In the genomic region with DNA sequence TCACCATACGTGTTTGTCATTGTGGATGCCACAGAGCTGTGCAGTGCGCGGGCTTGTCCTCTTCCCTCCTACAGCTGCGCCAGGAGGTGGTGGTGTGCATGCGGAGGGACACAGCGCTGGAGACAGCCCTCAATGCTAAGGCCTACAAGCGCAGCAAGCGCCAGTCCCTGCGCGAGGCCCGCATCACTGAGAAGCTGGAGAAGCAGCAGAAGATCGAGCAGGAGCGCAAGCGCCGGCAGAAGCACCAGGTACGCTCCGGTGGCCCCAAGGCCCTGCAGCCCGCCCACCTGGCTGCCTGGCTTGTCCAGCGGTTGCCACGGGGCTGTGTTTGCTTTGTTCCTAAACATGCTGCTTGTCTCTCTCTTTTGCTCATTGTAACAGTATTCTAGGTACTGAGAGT, we compare ENCODE assay signal across 23 cellular contexts. TPM values are rescaled to one million over a fixed set of nuclear protein-coding genes. Genes with fewer than 3 reads are reported as not detected.
A peak's percentile ranks its signal among the peaks of the same experiment; 100 is the strongest.
DNase-seq lines count a peak whose midpoint lies in the region; ATAC-seq, FAIRE-seq and TF ChIP-seq lines count a peak whose summit lies in the region.
"Had no signal": no experiment of that assay in that cellular context is flagged by ENCODE, and none has a peak within 500 bp of the region (broad histone marks: within the 10 kb centered on the region; RNA-seq: fewer than 3 reads in every experiment).

No MANE protein-coding gene starts in this region.

- H2AK5ac ChIP-seq in H1 (ENCODE audit: low read depth, low read length): no peak overlapping the region

- no peak for TF ChIP-seq RAD21 in H1 (IDR thresholded peaks at IDR 0.05 in 1 of 2, conservative IDR thresholded peaks at IDR 0.05 in 1 of 2; ENCODE audit: low read depth in 2 of 2, low read length in 2 of 2)

- 93% methylated on average over 20 of the region's 20 CpGs; no CpG with 5 or more reads in 1 of the 2 experiments for WGBS in H1 (ENCODE audit: extremely low coverage in 1 of 2, insufficient coverage in 1 of 2, insufficient read length in 1 of 2, insufficient replicate concordance in 2 of 2, low coverage in 1 of 2, low lambda C conversion rate in 2 of 2, missing lambda C conversion rate in 1 of 2), 2 experiments

- no peak overlapping the region for H2AFZ ChIP-seq in H1 (ENCODE audit: low read length)

- 0 out of 2 replicates have a peak overlapping the region, but pooled peaks have one; percentile 50 for H2BK12ac ChIP-seq in H1 (ENCODE audit: low read depth, low read length)

- POLR2A ChIA-PET in activated CD4-positive, alpha-beta T cell treated with anti-CD3 and anti-CD28 coated beads for 36 hours (lab: Charles Lee): no interaction called here
- POLR2A ChIA-PET in H1 (lab: Charles Lee; ENCODE audit: partially characterized antibody) (no interaction called here), A673 (lab: Charles Lee; ENCODE audit: low non-redundant PET) (no interaction called here)

- no peak overlapping the region for H2BK15ac ChIP-seq in H1 (ENCODE audit: low read length)

- no peaks in the 10 kb centered on the region for H3K4me1 Mint-ChIP-seq in activated CD4-positive, alpha-beta T cell treated with anti-CD3 and anti-CD28 coated beads, Interleukin-2, amount 10 ng/mL, durations not matched to agents 24 days and 14 days
- H3K4me1 Mint-ChIP-seq in activated CD4-positive, alpha-beta T cell treated with anti-CD3 and anti-CD28 coated beads for 36 hours: peaks cover 4% of the 10 kb centered on the region
- peaks cover 0 to 6% of the 10 kb centered on the region in 2 donors for H3K4me1 Mint-ChIP-seq in natural killer cell treated with Interleukin-12 subunit alpha and Interleukin-12 subunit beta and Interleukin-15 and Interleukin-18, amount 100 ng/mL, for 72 hours (ENCODE audit: low read depth in 2 of 2)
- H3K4me1 Mint-ChIP-seq in natural killer cell: no peaks in the 10 kb centered on the region
- H3K4me1 Mint-ChIP-seq: CD14-positive monocyte had no signal

- no peak overlapping the region for H3K23ac ChIP-seq in H1 (ENCODE audit: insufficient read length)

- H4K5ac ChIP-seq in H1 (ENCODE audit: insufficient read length, low read depth, low read length): no peak overlapping the region

- no peak overlapping the region for H3K18ac ChIP-seq in H1 (ENCODE audit: extremely low read depth, low read length)

- no peak overlapping the region; the same call in 1 of the 2 replicates for H2BK5ac ChIP-seq in H1 (ENCODE audit: low read depth, low read length)

- no peaks in the 10 kb centered on the region for H3K27me3 Mint-ChIP-seq in activated CD4-positive, alpha-beta T cell treated with anti-CD3 and anti-CD28 coated beads, Interleukin-2, amount 10 ng/mL, durations not matched to agents 24 days and 14 days
- no peaks in the 10 kb centered on the region for H3K27me3 Mint-ChIP-seq in activated CD4-positive, alpha-beta T cell treated with anti-CD3 and anti-CD28 coated beads for 36 hours
- H3K27me3 Mint-ChIP-seq in natural killer cell treated with Interleukin-12 subunit alpha and Interleukin-12 subunit beta and Interleukin-15 and Interleukin-18, amount 100 ng/mL, for 72 hours: no peaks in the 10 kb centered on the region
- H3K27me3 Mint-ChIP-seq in natural killer cell (ENCODE audit: low read depth in 2 of 2): no peaks in the 10 kb centered on the region
- H3K27me3 Mint-ChIP-seq: CD4-positive, alpha-beta memory T cell had no signal

- no peak for TF ChIP-seq POLR2A in H1 (IDR thresholded peaks at IDR 0.05; ENCODE audit: control extremely low read depth in 1 of 2, low read depth in 2 of 2, low read length in 2 of 2)

- H3K79me1 ChIP-seq in H1 (ENCODE audit: low read depth, low read length): peaks cover 3% of the 10 kb centered on the region; the same call in 1 of the 2 replicates

- H4K91ac ChIP-seq in H1 (replicated peaks; ENCODE audit: insufficient read length, low read length): no peak overlapping the region

- peak overlapping the region; percentile 14 for H3K27ac Mint-ChIP-seq in activated CD4-positive, alpha-beta T cell treated with anti-CD3 and anti-CD28 coated beads, Interleukin-2, amount 10 ng/mL, durations not matched to agents 24 days and 14 days
- no peak overlapping the region for H3K27ac Mint-ChIP-seq in activated CD4-positive, alpha-beta T cell treated with anti-CD3 and anti-CD28 coated beads for 36 hours
- H3K27ac Mint-ChIP-seq in natural killer cell treated with Interleukin-12 subunit alpha and Interleukin-12 subunit beta and Interleukin-15 and Interleukin-18, amount 100 ng/mL, for 72 hours: no peak overlapping the region
- no peak overlapping the region for H3K27ac Mint-ChIP-seq in natural killer cell
- H3K27ac Mint-ChIP-seq: HFFc6 had no signal

- no peak overlapping the region for H3K4me3 Mint-ChIP-seq in activated CD4-positive, alpha-beta T cell treated with anti-CD3 and anti-CD28 coated beads, Interleukin-2, amount 10 ng/mL, durations not matched to agents 24 days and 14 days
- H3K4me3 Mint-ChIP-seq in activated CD4-positive, alpha-beta T cell treated with anti-CD3 and anti-CD28 coated beads for 36 hours: no peak overlapping the region
- H3K4me3 Mint-ChIP-seq in natural killer cell treated with Interleukin-12 subunit alpha and Interleukin-12 subunit beta and Interleukin-15 and Interleukin-18, amount 100 ng/mL, for 72 hours: no peak overlapping the region
- H3K4me3 Mint-ChIP-seq in natural killer cell: no peak overlapping the region
- H3K4me3 Mint-ChIP-seq: CD14-positive monocyte; CD4-positive, alpha-beta memory T cell; HFFc6 had no signal

- H3K4me1 ChIP-seq in H1 (replicated peaks in 1 of 4; ENCODE audit: control insufficient read depth in 3 of 4, insufficient read depth in 4 of 4, low read length in 3 of 4): no peaks in the 10 kb centered on the region
- H3K4me1 ChIP-seq in A673 (ENCODE audit: insufficient read depth, low read length, poor library complexity, severe bottlenecking): no peaks in the 10 kb centered on the region
- H3K4me1 ChIP-seq: A549, BLaER1 had no signal

- CTCF ChIA-PET in activated CD4-positive, alpha-beta T cell treated with anti-CD3 and anti-CD28 coated beads for 36 hours (lab: Charles Lee): interaction anchor here (0.6 kb wide), 2 partner anchors 36 to 302 kb away, joined by 3 read pairs; no protein-coding TSS in a partner anchor
- CTCF ChIA-PET in H1 (lab: Charles Lee; ENCODE audit: partially characterized antibody) (interaction anchor here (1.1 to 2.2 kb wide), 7 partner anchors 10 to 135 kb away, joined by 3 to 14 read pairs (median 5); no protein-coding TSS in a partner anchor), A673 (lab: Charles Lee) (interaction anchor here (0.9 kb wide), 1 partner anchor 54 kb away, joined by 4 read pairs; no protein-coding TSS in a partner anchor)

- FAIRE-seq in H1 (lab: Jason Lieb, UNC): no peak
- FAIRE-seq: A549, GM12878, H54 had no signal

- H3K23me2 ChIP-seq in H1 (ENCODE audit: low read depth, low read length): 0 out of 2 replicates have a peak, but pooled peaks cover 2% of the 10 kb centered on the region

- BruUV-seq in A673 (replicated peaks; lab: Mats Ljungman, UMichigan): no TSS peak

- no peak for ATAC-seq in activated CD4-positive, alpha-beta T cell treated with anti-CD3 and anti-CD28 coated beads for 36 hours
- ATAC-seq in natural killer cell treated with Interleukin-12 subunit alpha and Interleukin-12 subunit beta and Interleukin-15 and Interleukin-18, amount 100 ng/mL, for 72 hours: no peak
- ATAC-seq in natural killer cell: no peak
- ATAC-seq in GM21786 (IDR thresholded peaks at IDR 0.05; ENCODE audit: unreplicated experiment): no peak
- ATAC-seq: A549, GM12878, HCT116 had no signal

- H3K27me3 ChIP-seq in H1 (replicated peaks in 1 of 4; ENCODE audit: control insufficient read depth in 3 of 4, extremely low read depth in 1 of 4, insufficient read depth in 3 of 4, low read length in 3 of 4): no peaks in the 10 kb centered on the region
- H3K27me3 ChIP-seq in A673 (replicated peaks; ENCODE audit: insufficient read depth, low read depth, low read length, poor library complexity): no peaks in the 10 kb centered on the region
- H3K27me3 ChIP-seq: BLaER1 had no signal

- DNase-seq in activated CD4-positive, alpha-beta T cell treated with anti-CD3 and anti-CD28 coated beads, Interleukin-2, amount 10 ng/mL, durations not matched to agents 24 days and 14 days: no peak
- DNase-seq in activated CD4-positive, alpha-beta T cell treated with anti-CD3 and anti-CD28 coated beads for 36 hours: no peak
- peak; percentile 46 for DNase-seq in natural killer cell treated with Interleukin-12 subunit alpha and Interleukin-12 subunit beta and Interleukin-15 and Interleukin-18, amount 100 ng/mL, for 72 hours (ENCODE audit: low spot score)
- no peak for DNase-seq in natural killer cell
- no peak for DNase-seq in H1 (ENCODE audit: low read depth in 1 of 2, low spot score in 2 of 2)
- DNase-seq in A673 (ENCODE audit: low spot score): no peak
- DNase-seq: Calu3; CD4-positive, alpha-beta memory T cell; DMS 273 treated with DMSO at 0.1 percent for 48 hours; DMS53; DND-41; EL; HFFc6; IMR-90 had no signal

- no peak for TF ChIP-seq EP300 in H1 (IDR thresholded peaks at IDR 0.05; ENCODE audit: borderline replicate concordance in 1 of 2, low read depth in 2 of 2, low read length in 2 of 2)

- H3K9me3 Mint-ChIP-seq in activated CD4-positive, alpha-beta T cell treated with anti-CD3 and anti-CD28 coated beads, Interleukin-2, amount 10 ng/mL, durations not matched to agents 24 days and 14 days: no peaks in the 10 kb centered on the region
- H3K9me3 Mint-ChIP-seq in activated CD4-positive, alpha-beta T cell treated with anti-CD3 and anti-CD28 coated beads for 36 hours (ENCODE audit: low read depth): no peaks in the 10 kb centered on the region
- H3K9me3 Mint-ChIP-seq in natural killer cell treated with Interleukin-12 subunit alpha and Interleukin-12 subunit beta and Interleukin-15 and Interleukin-18, amount 100 ng/mL, for 72 hours: no peaks in the 10 kb centered on the region
- no peaks in the 10 kb centered on the region for H3K9me3 Mint-ChIP-seq in natural killer cell
- H3K9me3 Mint-ChIP-seq: CD4-positive, alpha-beta memory T cell; HFFc6 had no signal

- H3K79me2 ChIP-seq in H1 (ENCODE audit: control insufficient read depth in 1 of 2, insufficient read depth in 2 of 2, low read length in 2 of 2): no peaks in the 10 kb centered on the region; a peak in 1 of 4 replicates

- H3K9ac ChIP-seq in H1 (replicated peaks in 1 of 4; ENCODE audit: extremely low read depth in 1 of 4, low read depth in 3 of 4, low read length in 3 of 4): no peak overlapping the region
- H3K9ac ChIP-seq: BLaER1 had no signal

- no peak overlapping the region for H3K56ac ChIP-seq in H1 (replicated peaks; ENCODE audit: insufficient read length, low read depth, low read length)

- no peak overlapping the region for H2BK120ac ChIP-seq in H1 (replicated peaks; ENCODE audit: low read depth, low read length)

- H3K27ac ChIP-seq in H1 (ENCODE audit: low read depth, low read length): no peak overlapping the region
- no peak overlapping the region for H3K27ac ChIP-seq in A673 (ENCODE audit: low read depth, low read length, poor library complexity, severe bottlenecking)
- H3K27ac ChIP-seq: 22Rv1, A549, BLaER1, HL-60 had no signal

- no peak overlapping the region for H3K14ac ChIP-seq in H1 (ENCODE audit: insufficient read length)

- TF ChIP-seq CTCF in natural killer cell (IDR thresholded peaks at IDR 0.05) (no peak), H1 (IDR thresholded peaks at IDR 0.05; ENCODE audit: control extremely low read depth in 1 of 3, insufficient read depth in 1 of 3, low read depth in 1 of 3, low read length in 3 of 3) (no peak), A673 (conservative IDR thresholded peaks at IDR 0.05; ENCODE audit: low read depth, low read length) (no peak)

- H3K4ac ChIP-seq in H1 (replicated peaks; ENCODE audit: insufficient read length, low read depth, low read length): no peak overlapping the region

- H3K4me2 ChIP-seq in H1 (ENCODE audit: insufficient read depth in 1 of 2, low read depth in 2 of 2, low read length in 2 of 2): no peak overlapping the region
- H3K4me2 ChIP-seq: A549, BLaER1 had no signal

- H4K8ac ChIP-seq in H1 (ENCODE audit: extremely low read depth, insufficient read depth, low read length): no peak overlapping the region

- no peaks in the 10 kb centered on the region for H3K9me3 ChIP-seq in H1 (ENCODE audit: insufficient read depth in 2 of 2, low read depth in 1 of 2, low read length in 1 of 2)
- no peaks in the 10 kb centered on the region for H3K9me3 ChIP-seq in A673 (ENCODE audit: low read depth, low read length, poor library complexity, severe bottlenecking)
- H3K9me3 ChIP-seq: A549, BLaER1 had no signal

- peaks cover under 1 to 4% of the 10 kb centered on the region in 2 experiments for H4K20me1 ChIP-seq in H1 (replicated peaks in 1 of 2; ENCODE audit: control insufficient read depth in 1 of 2, insufficient read depth in 2 of 2, low read length in 2 of 2)

- peaks cover 38% of the 10 kb centered on the region for H3K36me3 Mint-ChIP-seq in activated CD4-positive, alpha-beta T cell treated with anti-CD3 and anti-CD28 coated beads, Interleukin-2, amount 10 ng/mL, durations not matched to agents 24 days and 14 days (ENCODE audit: low read depth)
- H3K36me3 Mint-ChIP-seq in activated CD4-positive, alpha-beta T cell treated with anti-CD3 and anti-CD28 coated beads for 36 hours (ENCODE audit: low read depth): peaks cover 31% of the 10 kb centered on the region
- H3K36me3 Mint-ChIP-seq in natural killer cell treated with Interleukin-12 subunit alpha and Interleukin-12 subunit beta and Interleukin-15 and Interleukin-18, amount 100 ng/mL, for 72 hours: peaks cover 11% of the 10 kb centered on the region
- peaks cover 3% of the 10 kb centered on the region for H3K36me3 Mint-ChIP-seq in natural killer cell

- intact Hi-C loops in activated CD4-positive, alpha-beta T cell treated with anti-CD3 and anti-CD28 coated beads, Interleukin-2, amount 10 ng/mL, durations not matched to agents 24 days and 14 days (cut with micrococcal nuclease): no loop called here
- intact Hi-C loops in activated CD4-positive, alpha-beta T cell treated with anti-CD3 and anti-CD28 coated beads for 36 hours (cut with DNase I, micrococcal nuclease): no loop called here
- intact Hi-C loops in natural killer cell (cut with micrococcal nuclease): no loop called here
- intact Hi-C loops in A673 (cut with micrococcal nuclease; ENCODE audit: unreplicated experiment): no loop called here

- H3K36me3 ChIP-seq in H1 (ENCODE audit: control insufficient read depth in 2 of 4, insufficient read depth in 4 of 4, low read length in 3 of 4) (peaks cover 41 to 69% (median 61%) of the 10 kb centered on the region in 4 experiments), A673 (ENCODE audit: insufficient read depth, low read length, poor library complexity, severe bottlenecking) (peaks cover 72% of the 10 kb centered on the region)

- no peak overlapping the region for H3K4me3 ChIP-seq in H1 (ENCODE audit: extremely low read depth in 1 of 4, insufficient read depth in 2 of 4, low read depth in 3 of 4, low read length in 4 of 4)
- no peak overlapping the region for H3K4me3 ChIP-seq in A673 (ENCODE audit: low read depth, low read length, poor library complexity, severe bottlenecking)
- H3K4me3 ChIP-seq: A549, BLaER1, GM12878 had no signal

- H2BK20ac ChIP-seq in H1 (ENCODE audit: low read length): no peak overlapping the region

RNA-seq across cellular contexts. Expression of a gene that starts 30.2 kb away (rescaled TPM):
- 158 and 165 TPM in 2 replicates for total RNA-seq in activated CD4-positive, alpha-beta T cell treated with anti-CD3 and anti-CD28 coated beads, Interleukin-2, amount 10 ng/mL, durations not matched to agents 24 days and 14 days
- total RNA-seq in activated CD4-positive, alpha-beta T cell treated with anti-CD3 and anti-CD28 coated beads for 36 hours: 100 to 1,000 TPM; 102 to 116 TPM
- 100 to 1,000 TPM; 118 to 175 TPM for total RNA-seq in natural killer cell treated with Interleukin-12 subunit alpha and Interleukin-12 subunit beta and Interleukin-15 and Interleukin-18, amount 100 ng/mL, for 72 hours
- total RNA-seq in natural killer cell (10 to 100 TPM; 85.4 to 96.1 (median 93.6) TPM), A673 (2021) (307 and 319 TPM in 2 replicates)
- total RNA-seq in H1 (2021; fragmentation: NEBNext Ultra II Directional; extraction: Animal tissue kit (Norgen Biotek cat#: 25700)): 263 TPM in 2 replicates
- 86.4 and 137 TPM in 2 replicates for polyA plus RNA-seq in H1 (2011; rRNA removed)
- 106 TPM for polyA plus RNA-seq in H1 (2011; cell fraction: cytosol; rRNA removed)
- polyA plus RNA-seq in H1 (2011; cell fraction: nucleus; rRNA removed): 215 TPM
- 238 to 277 TPM (median 270 TPM) in 4 replicates for polyA plus RNA-seq in H1 (2012, experiment 1 of 2)
- 118 TPM for polyA plus RNA-seq in H1 (2012, experiment 2 of 2)
- polyA plus RNA-seq in H1 (2013, experiment 1 of 2): 156 TPM
- polyA plus RNA-seq in H1 (2013, experiment 2 of 2): 146 TPM
- 219 and 239 TPM in 2 replicates for polyA minus RNA-seq in H1 (2011; rRNA and poly(A)+ RNA removed)
- polyA minus RNA-seq in H1 (2011; cell fraction: cytosol; rRNA and poly(A)+ RNA removed): 184 TPM
- 185 TPM for polyA minus RNA-seq in H1 (2011; cell fraction: nucleus; rRNA and poly(A)+ RNA removed)
